Comparison of ENCODE assay signal across 1 cellular context in genomic region chr5:145964008-145964407, GRCh38. TPM values are rescaled to one million over a fixed set of nuclear protein-coding genes. Genes with fewer than 3 reads are reported as not detected.
"Had no signal": no experiment of that assay in that cellular context is flagged by ENCODE, and none has a peak within 500 bp of the region (broad histone marks: within the 10 kb centered on the region; RNA-seq: fewer than 3 reads in every experiment).

No MANE protein-coding gene starts in this region.

RNA-seq across cellular contexts. Expression of gene SH3RF2, which starts 27.6 kb away (rescaled TPM):
- total RNA-seq: dermis microvascular lymphatic vessel endothelial cell had no signal
